ENCODE assay signal across 21 cellular contexts in genomic region chr13:113360446-113360845, GRCh38. TPM values are rescaled to one million over a fixed set of nuclear protein-coding genes. Genes with fewer than 3 reads are reported as not detected.
DNase-seq lines count a peak whose midpoint lies in the region; ATAC-seq, FAIRE-seq and TF ChIP-seq lines count a peak whose summit lies in the region.
"Had no signal": no experiment of that assay in that cellular context is flagged by ENCODE, and none has a peak within 500 bp of the region (broad histone marks: within the 10 kb centered on the region; RNA-seq: fewer than 3 reads in every experiment).

No MANE protein-coding gene starts in this region.

- no peak overlapping the region for H2AFZ ChIP-seq in GM23338
- H2AFZ ChIP-seq: GM23248 had no signal

- FAIRE-seq in bronchial epithelial cell (lab: Jason Lieb, UNC): peak; percentile 28
- FAIRE-seq: H54, HepG2 had no signal

- H3K9me2 ChIP-seq in GM23338 (ENCODE audit: insufficient read depth): no peaks in the 10 kb centered on the region

- H3K9me3 Mint-ChIP-seq in GM23338: peaks cover 1% of the 10 kb centered on the region; the same call in 2 of the 3 replicates
- H3K9me3 Mint-ChIP-seq: CD8-positive, alpha-beta T cell; HFFc6 had no signal

- peaks cover 14% of the 10 kb centered on the region for H3K4me1 Mint-ChIP-seq in GM23338

- TF ChIP-seq CTCF in GM23338 (conservative IDR thresholded peaks at IDR 0.05; ENCODE audit: low read depth in 2 of 2) (no peak), bronchial epithelial cell (IDR thresholded peaks at IDR 0.05; ENCODE audit: insufficient read depth, low read length, severe bottlenecking) (no peak), lower lobe of right lung (IDR thresholded peaks at IDR 0.05) (no peak), GM20000 (IDR thresholded peaks at IDR 0.05; ENCODE audit: extremely low read depth, missing control alignments) (no peak)

- H3K27ac ChIP-seq in GM23338 (ENCODE audit: low read depth) (0 out of 2 replicates have a peak overlapping the region, but pooled peaks have one; percentile 55), lower lobe of right lung (no peak overlapping the region)
- H3K27ac ChIP-seq: BLaER1 treated with 17β-estradiol and CSF1 and Interleukin-3, amounts not matched to agents 10 nM and 100 nM; GM23248 had no signal

- H3K4me3 Mint-ChIP-seq in GM23338: no peak overlapping the region
- H3K4me3 Mint-ChIP-seq: B cell; CD8-positive, alpha-beta T cell; HFFc6; IgD-negative memory B cell had no signal

- peaks cover 37% of the 10 kb centered on the region for H3K36me3 Mint-ChIP-seq in GM23338 (ENCODE audit: low read depth)
- H3K36me3 Mint-ChIP-seq: CD8-positive, alpha-beta T cell had no signal

- peaks cover 21% of the 10 kb centered on the region; the same call in 1 of the 2 replicates for H3F3A ChIP-seq in GM23338 (replicated peaks; ENCODE audit: low read depth)

- peaks cover 52% of the 10 kb centered on the region for H4K20me1 ChIP-seq in GM23338 (replicated peaks; ENCODE audit: insufficient read depth)

- H3K4me2 ChIP-seq in GM23338: no peak overlapping the region
- H3K4me2 ChIP-seq: BLaER1 treated with 17β-estradiol and CSF1 and Interleukin-3, amounts not matched to agents 10 nM and 100 nM had no signal

- intact Hi-C loops in lower lobe of right lung (cut with DNase I) (no loop called here), sciatic nerve (cut with DNase I) (no loop called here)

- ATAC-seq in GM23338: no peak
- no peak for ATAC-seq in lower lobe of right lung
- no peak for ATAC-seq in sciatic nerve
- no peak for ATAC-seq in HG02763 (IDR thresholded peaks at IDR 0.05; ENCODE audit: unreplicated experiment)
- ATAC-seq: CD8-positive, alpha-beta T cell; HCT116; HepG2 had no signal

- peaks cover 81% of the 10 kb centered on the region for H3K79me2 ChIP-seq in GM23338 (replicated peaks; ENCODE audit: insufficient read depth)

- DNase-seq in GM23338 (ENCODE audit: low spot score) (no peak), bronchial epithelial cell (ENCODE audit: low read depth) (no peak), lower lobe of right lung (peak; percentile 28), sciatic nerve (ENCODE audit: low spot score) (peak; percentile 44), HPDE6-E6E7 (ENCODE audit: extremely low spot score) (no peak), GM20000 (ENCODE audit: low spot score) (no peak)
- DNase-seq in activated CD4-positive, alpha-beta T cell treated with anti-CD3 and anti-CD28 coated beads for 48 hours: no peak
- DNase-seq: Calu3; CD8-positive, alpha-beta T cell; DMS79 treated with DMSO at 0.1 percent for 48 hours; GF-D8; GM23248; HFFc6 had no signal

- H3K4me3 ChIP-seq in GM23338 (no peak overlapping the region), bronchial epithelial cell (ENCODE audit: low read depth, low read length) (no peak overlapping the region), lower lobe of right lung (no peak overlapping the region)
- H3K4me3 ChIP-seq: BLaER1 treated with 17β-estradiol and CSF1 and Interleukin-3, amounts not matched to agents 10 nM and 100 nM; GM23248 had no signal

- no peak overlapping the region for H3K27ac Mint-ChIP-seq in GM23338
- H3K27ac Mint-ChIP-seq: B cell; CD8-positive, alpha-beta T cell; HFFc6; IgD-negative memory B cell had no signal

- no peaks in the 10 kb centered on the region for H3K9me3 ChIP-seq in lower lobe of right lung
- H3K9me3 ChIP-seq: BLaER1 treated with 17β-estradiol and CSF1 and Interleukin-3, amounts not matched to agents 10 nM and 100 nM had no signal

- H3K27me3 ChIP-seq in GM23338 (ENCODE audit: insufficient read depth) (no peaks in the 10 kb centered on the region), bronchial epithelial cell (ENCODE audit: control insufficient read depth, insufficient read depth, low read length) (no peaks in the 10 kb centered on the region), lower lobe of right lung (ENCODE audit: low read depth) (peaks cover 25% of the 10 kb centered on the region)

- peaks cover 6% of the 10 kb centered on the region for H3K27me3 Mint-ChIP-seq in GM23338 (ENCODE audit: insufficient read depth, low read depth, poor library complexity)

- H3K36me3 ChIP-seq in GM23338 (ENCODE audit: insufficient read depth) (peaks cover 21% of the 10 kb centered on the region), bronchial epithelial cell (ENCODE audit: control insufficient read depth, insufficient read depth, low read length) (peaks cover 1% of the 10 kb centered on the region), lower lobe of right lung (no peaks in the 10 kb centered on the region)
- H3K36me3 ChIP-seq: BLaER1 treated with 17β-estradiol and CSF1 and Interleukin-3, amounts not matched to agents 10 nM and 100 nM had no signal

- peaks cover 15% of the 10 kb centered on the region; the same call in 1 of the 2 replicates for H3K4me1 ChIP-seq in GM23338 (ENCODE audit: insufficient read depth)
- H3K4me1 ChIP-seq in lower lobe of right lung: peaks cover 21% of the 10 kb centered on the region

TF ChIP-seq in GM23338, 12 proteins besides CTCF, POLR2A, EP300 and RAD21 (continues in another document):
- TF ChIP-seq REST (IDR thresholded peaks at IDR 0.05; ENCODE audit: unreplicated experiment): no peak

RNA-seq across cellular contexts. Expression of gene GRTP1, which starts 3.5 kb away (rescaled TPM):
- total RNA-seq in GM23338 (2014; rRNA removed; shearing (Covaris generic)): 33.9 and 56.2 TPM in 2 replicates
- 55.7 and 61.8 TPM in 2 replicates for polyA plus RNA-seq in GM23338 (2016; fragmentation: Nextera tagmentation; extraction: Ambion mirVana)
- 7.6 and 9.3 TPM in 2 replicates for total RNA-seq in bronchial epithelial cell
- 4.2 TPM for total RNA-seq in lower lobe of right lung
- total RNA-seq in sciatic nerve: 6.3 TPM
- total RNA-seq: A172; B cell; CD8-positive, alpha-beta T cell; GM23248 had no signal
- polyA plus RNA-seq: IgD-negative memory B cell had no signal

Comparison
In these comparisons a context has a peak if more than half of its experiments do, and no peak if none do; other contexts are left out.
1. DNase-seq: peak in lower lobe of right lung (single experiment) and sciatic nerve (single experiment); none in GM23338 (single experiment), bronchial epithelial cell (single experiment), activated CD4-positive, alpha-beta T cell treated with anti-CD3 and anti-CD28 coated beads for 48 hours (single experiment), HPDE6-E6E7 (single experiment) and GM20000 (single experiment).